Comparison of ENCODE assay signal across 20 cellular contexts in the genomic region with DNA sequence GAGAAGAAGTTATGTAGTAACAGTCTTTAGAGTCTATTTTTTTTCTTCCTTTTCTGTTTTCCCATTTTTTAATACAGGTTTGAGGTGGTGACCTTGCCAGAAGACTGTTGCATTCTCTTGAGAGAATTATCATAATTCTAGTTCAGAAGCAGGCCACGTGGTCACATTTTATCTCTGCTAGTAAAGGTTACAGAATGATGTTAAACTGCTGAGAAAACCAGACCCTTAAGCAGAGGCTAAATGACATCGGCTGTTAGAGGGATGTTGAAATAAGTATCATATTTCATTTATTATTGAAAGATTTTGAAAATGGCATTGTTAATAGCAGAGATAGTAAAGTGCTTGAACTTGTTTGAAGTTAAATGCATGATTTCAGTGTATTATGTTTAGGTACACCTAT. TPM values are rescaled to one million over a fixed set of nuclear protein-coding genes. Genes with fewer than 3 reads are reported as not detected.
A peak's percentile ranks its signal among the peaks of the same experiment; 100 is the strongest.
DNase-seq lines count a peak whose midpoint lies in the region; ATAC-seq, FAIRE-seq and TF ChIP-seq lines count a peak whose summit lies in the region.
"Had no signal": no experiment of that assay in that cellular context is flagged by ENCODE, and none has a peak within 500 bp of the region (broad histone marks: within the 10 kb centered on the region; RNA-seq: fewer than 3 reads in every experiment).

No MANE protein-coding gene starts in this region.

- no peak overlapping the region for H3K4me2 ChIP-seq in K562 (ENCODE audit: insufficient read depth, low read length)

- H3K27ac ChIP-seq in K562 (ENCODE audit: extremely low read depth, low read depth, low read length) (no peak overlapping the region), A673 (ENCODE audit: low read depth, low read length, poor library complexity, severe bottlenecking) (no peak overlapping the region), Peyer's patch (no peak overlapping the region)
- H3K27ac ChIP-seq: 22Rv1, GM23248, RWPE1, SJSA1 had no signal

- DNase-seq in NCI-H1105 treated with DMSO at 0.1 percent for 48 hours (lab: John Stamatoyannopoulos, UW) (peak; percentile 52), NCI-H1105 (lab: John Stamatoyannopoulos, UW) (no peak), K562 (ENCODE audit: extremely low read depth in 1 of 4, low spot score in 3 of 4) (no peak), fibroblast of pulmonary artery (ENCODE audit: low read depth) (peak; percentile 34), A673 (ENCODE audit: low spot score) (no peak), Peyer's patch (no peak), NCI-H510A treated with DMSO at 0.1 percent for 48 hours (lab: John Stamatoyannopoulos, UW) (no peak)
- DNase-seq: CD4-positive, alpha-beta T cell; DMS153; GF-D8; GM23248; HCEC 1CT; NCI-H1436; NCI-H2029; PC-3 had no signal

- in situ Hi-C loops in K562 (cut with MboI) = no loop called here

- no peak for FAIRE-seq in K562 (lab: Jason Lieb, UNC)
- FAIRE-seq: GM19239 had no signal

- no peak for TF ChIP-seq EP300 in K562 (IDR thresholded peaks at IDR 0.05; ENCODE audit: low read length)

- no peak for TF ChIP-seq RAD21 in K562 (CRISPR knock-in tag; conservative IDR thresholded peaks at IDR 0.05 in 1 of 2, IDR thresholded peaks at IDR 0.05 in 1 of 2)

- intact Hi-C loops in K562 (cut with micrococcal nuclease) = no loop called here
- intact Hi-C loops in A673 (cut with micrococcal nuclease; ENCODE audit: unreplicated experiment) = no loop called here

- no peak for TF ChIP-seq CTCF in K562 (IDR thresholded peaks at IDR 0.05 in 2 of 3, conservative IDR thresholded peaks at IDR 0.05 in 1 of 3; ENCODE audit: insufficient read depth in 2 of 3, low read depth in 1 of 3, low read length in 3 of 3)
- TF ChIP-seq CTCF in fibroblast of pulmonary artery (IDR thresholded peaks at IDR 0.05; ENCODE audit: low read length, missing control alignments) = no peak
- TF ChIP-seq CTCF in A673 (conservative IDR thresholded peaks at IDR 0.05; ENCODE audit: low read depth, low read length) = no peak
- TF ChIP-seq CTCF in Peyer's patch (IDR thresholded peaks at IDR 0.05) = no peak

- POLR2A ChIA-PET in K562 (lab: Yijun Ruan, JAX) = interaction anchor here (0.7 kb wide), 1 partner anchor 351 kb away, joined by 3 read pairs; no protein-coding TSS in a partner anchor
- POLR2A ChIA-PET in A673 (lab: Charles Lee; ENCODE audit: low non-redundant PET) = no interaction called here

- no peaks in the 10 kb centered on the region for H3K9me3 ChIP-seq in K562 (replicated peaks; ENCODE audit: control insufficient read depth, insufficient read depth, low read depth, low read length)
- H3K9me3 ChIP-seq in A673 (ENCODE audit: low read depth, low read length, poor library complexity, severe bottlenecking) = no peaks in the 10 kb centered on the region
- H3K9me3 ChIP-seq in Peyer's patch = no peaks in the 10 kb centered on the region
- H3K9me3 ChIP-seq: SJSA1 had no signal

- no peak overlapping the region for H3K9ac ChIP-seq in K562 (ENCODE audit: insufficient read depth in 1 of 2, low read depth in 2 of 2, low read length in 2 of 2)
- H3K9ac ChIP-seq: GM23248 had no signal

- H3K36me3 ChIP-seq in K562 (ENCODE audit: control insufficient read depth, insufficient read depth, low read length) = no peaks in the 10 kb centered on the region
- no peaks in the 10 kb centered on the region for H3K36me3 ChIP-seq in A673 (ENCODE audit: insufficient read depth, low read length, poor library complexity, severe bottlenecking)
- H3K36me3 ChIP-seq in Peyer's patch = no peaks in the 10 kb centered on the region
- H3K36me3 ChIP-seq: SJSA1 had no signal

- no peaks in the 10 kb centered on the region for H3K27me3 ChIP-seq in K562 (ENCODE audit: control insufficient read depth in 2 of 2, insufficient read depth in 2 of 2, low read length in 2 of 2)
- H3K27me3 ChIP-seq in A673 (replicated peaks; ENCODE audit: insufficient read depth, low read depth, low read length, poor library complexity) = no peaks in the 10 kb centered on the region
- no peaks in the 10 kb centered on the region for H3K27me3 ChIP-seq in Peyer's patch
- H3K27me3 ChIP-seq: SJSA1 had no signal

- no peaks in the 10 kb centered on the region for H3K9me1 ChIP-seq in K562 (ENCODE audit: control insufficient read depth, insufficient read depth, low read length)

- H3K4me1 ChIP-seq in K562 (replicated peaks in 1 of 2; ENCODE audit: control insufficient read depth in 2 of 2, insufficient read depth in 2 of 2, low read length in 2 of 2) (peaks cover 0 to 9% of the 10 kb centered on the region in 2 experiments; a peak in 2 of 5 replicates), A673 (ENCODE audit: insufficient read depth, low read length, poor library complexity, severe bottlenecking) (peaks cover 20% of the 10 kb centered on the region), Peyer's patch (peaks cover 0 to 11% (median 0%) of the 10 kb centered on the region in 4 donors)

- H3K4me3 ChIP-seq in K562 (no peak overlapping the region), fibroblast of pulmonary artery (replicated peaks; ENCODE audit: low read depth, low read length) (no peak overlapping the region), A673 (ENCODE audit: low read depth, low read length, poor library complexity, severe bottlenecking) (no peak overlapping the region), Peyer's patch (no peak overlapping the region)
- H3K4me3 ChIP-seq: GM23248, SJSA1 had no signal

- whole genome bisulfite sequencing in K562 (ENCODE audit: insufficient coverage, low coverage, missing lambda C conversion rate) = 13% methylated on average over 2 of the region's 2 CpGs

- ATAC-seq in K562 (no peak), GM19035 (IDR thresholded peaks at IDR 0.05; ENCODE audit: unreplicated experiment) (no peak)
- ATAC-seq: PC-3 had no signal

- TF ChIP-seq POLR2A in K562 (conservative IDR thresholded peaks at IDR 0.05) (no peak), Peyer's patch (IDR thresholded peaks at IDR 0.05) (no peak)

- BruUV-seq in K562 (replicated peaks; lab: Mats Ljungman, UMichigan) (no TSS peak), A673 (replicated peaks; lab: Mats Ljungman, UMichigan) (no TSS peak)

- no peaks in the 10 kb centered on the region for H3K79me2 ChIP-seq in K562 (ENCODE audit: control insufficient read depth, insufficient read depth, low read length)

- no peaks in the 10 kb centered on the region for H4K20me1 ChIP-seq in K562 (replicated peaks; ENCODE audit: control insufficient read depth, insufficient read depth, low read length)

- no peak overlapping the region for H2AFZ ChIP-seq in K562 (ENCODE audit: low read depth, low read length)
- H2AFZ ChIP-seq: GM23248 had no signal

- CTCF ChIA-PET in K562 (lab: Yijun Ruan, JAX; ENCODE audit: low intra/inter-chr PET ratio) (no interaction called here), A673 (lab: Charles Lee) (no interaction called here)

TF ChIP-seq in K562, 482 proteins besides CTCF, POLR2A, EP300 and RAD21:
- TF ChIP-seq ZNF431 (CRISPR knock-in tag; IDR thresholded peaks at IDR 0.05) (no peak), FUS (optimal IDR thresholded peaks at IDR 0.05; ENCODE audit: low read depth, low read length) (no peak), RBM14 (IDR thresholded peaks at IDR 0.05; ENCODE audit: borderline replicate concordance, insufficient read depth, low read depth, low read length) (no peak), MCM5 (IDR thresholded peaks at IDR 0.05; ENCODE audit: low read depth) (no peak), USF2 (CRISPR knock-in tag; IDR thresholded peaks at IDR 0.05) (0 out of 2 replicates have a peak, but pooled peaks have one; percentile 6)

RNA-seq across cellular contexts. Expression of gene BRMS1L, which starts 49.2 kb away (rescaled TPM):
- total RNA-seq in K562 (2011; cell fraction: chromatin; rRNA removed; ENCODE audit: low replicate concordance) = 2.5 and 12.8 TPM in 2 replicates
- total RNA-seq in K562 (2011; cell fraction: nucleolus; rRNA removed) = 0.50 and 1.1 TPM in 2 replicates
- total RNA-seq in K562 (2011; cell fraction: nucleoplasm; rRNA removed) = 2.1 and 5.7 TPM in 2 replicates
- 1.2 and 1.3 TPM in 2 replicates for total RNA-seq in K562 (2014; rRNA removed)
- 3.6 and 4.5 TPM in 2 replicates for total RNA-seq in K562 (2014; rRNA removed; fragmentation: Illumina TruSeq; extraction: Trizol)
- total RNA-seq in K562 (2015; rRNA removed; fragmentation: Illumina TruSeq; extraction: Trizol) = 4.1 and 4.2 TPM in 2 replicates
- 2.6 and 4.7 TPM in 2 replicates for total RNA-seq in K562 (2021)
- polyA plus RNA-seq in K562 (2011; rRNA removed) = 3.2 and 4.7 TPM in 2 replicates
- polyA plus RNA-seq in K562 (2011; cell fraction: cytosol; rRNA removed) = 0.30 and 0.80 TPM in 2 replicates
- polyA plus RNA-seq in K562 (2011; cell fraction: nucleus; rRNA removed) = 1.7 and 3.3 TPM in 2 replicates
- polyA plus RNA-seq in K562 (2012) = 2.0 and 3.7 TPM in 2 replicates
- 3.3 and 3.5 TPM in 2 replicates for polyA plus RNA-seq in K562 (2014; fragmentation: Illumina TruSeq; extraction: Trizol)
- polyA plus RNA-seq in K562 (2014; fragmentation: Nextera tagmentation; extraction: Ambion mirVana) = 1 to 10 TPM; 1.4 to 2.0 TPM
- polyA plus RNA-seq in K562 (2014; rRNA removed) = 3.5 and 4.0 TPM in 2 replicates
- 3.0 and 3.6 TPM in 2 replicates for polyA minus RNA-seq in K562 (2011; rRNA and poly(A)+ RNA removed)
- polyA minus RNA-seq in K562 (2011; cell fraction: cytosol; rRNA and poly(A)+ RNA removed) = 1.7 and 4.0 TPM in 2 replicates
- polyA minus RNA-seq in K562 (2011; cell fraction: nucleus; rRNA and poly(A)+ RNA removed) = 2.6 and 4.1 TPM in 2 replicates
- 14.4 and 14.6 TPM in 2 replicates for total RNA-seq in A673 (2021)
- 1 to 10 TPM in 3 of 4 donors, under 1 TPM in 1; 0.53 to 4.1 (median 2.4) TPM for total RNA-seq in Peyer's patch

Comparison
In these comparisons a context has a peak if more than half of its experiments do, and no peak if none do; other contexts are left out.
1. DNase-seq: peak in NCI-H1105 treated with DMSO at 0.1 percent for 48 hours (single experiment) and fibroblast of pulmonary artery (single experiment); none in NCI-H1105 (single experiment), K562 (0 of 4), A673 (single experiment), Peyer's patch (0 of 3) and NCI-H510A treated with DMSO at 0.1 percent for 48 hours (single experiment).